8 cellular contexts compared by ENCODE assay signal in the genomic region with DNA sequence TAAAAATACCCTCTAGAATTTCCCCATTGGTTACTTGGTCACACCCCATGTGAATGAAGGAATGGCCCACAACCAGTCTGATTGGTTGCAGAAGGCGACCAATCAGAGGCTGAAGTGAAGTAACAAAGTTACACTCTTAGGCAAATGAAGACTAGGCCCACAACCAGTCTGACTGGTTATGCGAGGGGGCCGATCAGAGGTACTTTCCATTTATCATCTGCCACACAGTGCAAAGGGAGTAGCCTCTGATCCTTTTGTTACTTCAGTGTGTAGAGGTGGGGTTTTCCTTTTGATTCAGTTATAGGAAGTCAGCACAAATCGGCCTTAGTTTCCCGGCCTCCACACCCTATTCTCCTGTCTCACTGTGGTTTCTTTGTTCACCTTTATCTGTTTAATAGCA.
DNase-seq lines count a peak whose midpoint lies in the region; ATAC-seq and TF ChIP-seq lines count a peak whose summit lies in the region.

No MANE protein-coding gene starts in this region.

- no peaks in the 10 kb centered on the region for H3K9me3 ChIP-seq in Caco-2
- H3K9me3 ChIP-seq in mucosa of rectum (ENCODE audit: control insufficient read depth in 2 of 2, low read length in 2 of 2) = no peaks in the 10 kb centered on the region

- peak overlapping the region; percentile 72 to 75 for H3K27ac ChIP-seq in mucosa of rectum (ENCODE audit: low read depth in 2 of 2, low read length in 2 of 2)

- DNase-seq in Caco-2 = peak; percentile 89 to 90
- peak; percentile 78 for DNase-seq in activated CD8-positive, alpha-beta T cell treated with anti-CD3 and anti-CD28 coated beads for 36 hours
- DNase-seq in NCI-H446 treated with DMSO at 0.1 percent for 48 hours (lab: John Stamatoyannopoulos, UW) = no peak
- no peak for DNase-seq in RPMI8226
- no peak for DNase-seq in DMS 273 treated with DMSO at 0.1 percent for 48 hours (lab: John Stamatoyannopoulos, UW)

- H3K4me3 ChIP-seq in Caco-2 (ENCODE audit: low read depth, low read length) (no peak overlapping the region), mucosa of rectum (ENCODE audit: low read length in 2 of 2) (no peak overlapping the region)

- H3K9me3 Mint-ChIP-seq in Caco-2 (ENCODE audit: unreplicated experiment) = no peaks in the 10 kb centered on the region
- no peaks in the 10 kb centered on the region for H3K9me3 Mint-ChIP-seq in activated CD8-positive, alpha-beta T cell treated with anti-CD3 and anti-CD28 coated beads for 36 hours

- no TSS peak for BruUV-seq in Caco-2 (replicated peaks; lab: Mats Ljungman, UMichigan)

- CTCF ChIA-PET in Caco-2 (lab: Charles Lee) = no interaction called here
- CTCF ChIA-PET in activated CD8-positive, alpha-beta T cell treated with anti-CD3 and anti-CD28 coated beads for 36 hours (lab: Charles Lee) = interaction anchor here (1.0 kb wide), 1 partner anchor 14 kb away, joined by 3 read pairs; no protein-coding TSS in a partner anchor

- peaks cover 21% of the 10 kb centered on the region for H3K4me1 Mint-ChIP-seq in Caco-2 (ENCODE audit: low read depth, unreplicated experiment)
- H3K4me1 Mint-ChIP-seq in activated CD8-positive, alpha-beta T cell treated with anti-CD3 and anti-CD28 coated beads for 36 hours (ENCODE audit: low read depth) = peaks cover 28% of the 10 kb centered on the region

- ATAC-seq in GM19395 (IDR thresholded peaks at IDR 0.05; ENCODE audit: unreplicated experiment) (peak; percentile 88), HG03378 (IDR thresholded peaks at IDR 0.05; ENCODE audit: unreplicated experiment) (peak; percentile 94)
- peak; percentile 98 for ATAC-seq in activated CD8-positive, alpha-beta T cell treated with anti-CD3 and anti-CD28 coated beads for 36 hours

- peak overlapping the region; percentile 58 for H3K4me3 Mint-ChIP-seq in Caco-2 (ENCODE audit: unreplicated experiment)
- H3K4me3 Mint-ChIP-seq in activated CD8-positive, alpha-beta T cell treated with anti-CD3 and anti-CD28 coated beads for 36 hours = no peak overlapping the region

- no peaks in the 10 kb centered on the region for H3K36me3 Mint-ChIP-seq in Caco-2 (ENCODE audit: insufficient read depth, unreplicated experiment)
- no peaks in the 10 kb centered on the region for H3K36me3 Mint-ChIP-seq in activated CD8-positive, alpha-beta T cell treated with anti-CD3 and anti-CD28 coated beads for 36 hours (ENCODE audit: low read depth)

- H3K36me3 ChIP-seq in Caco-2 (ENCODE audit: control insufficient read depth, insufficient read depth, low read length) (no peaks in the 10 kb centered on the region), mucosa of rectum (ENCODE audit: control insufficient read depth in 2 of 2, insufficient read depth in 2 of 2, low read length in 2 of 2) (no peaks in the 10 kb centered on the region)

- H3K9ac ChIP-seq in mucosa of rectum (ENCODE audit: low read depth in 1 of 2, low read length in 2 of 2) = no peak overlapping the region

- no peaks in the 10 kb centered on the region for H3K27me3 ChIP-seq in Caco-2 (replicated peaks; ENCODE audit: control insufficient read depth, insufficient read depth, low read length)
- H3K27me3 ChIP-seq in mucosa of rectum (ENCODE audit: control insufficient read depth in 2 of 2, insufficient read depth in 2 of 2, low read length in 2 of 2) = no peaks in the 10 kb centered on the region

- TF ChIP-seq CTCF in Caco-2 (IDR thresholded peaks at IDR 0.05; ENCODE audit: insufficient read depth in 1 of 2, low read depth in 1 of 2, low read length in 1 of 2, severe bottlenecking in 1 of 2, unreplicated experiment in 1 of 2) = no peak
- TF ChIP-seq CTCF in activated CD8-positive, alpha-beta T cell treated with anti-CD3 and anti-CD28 coated beads for 36 hours (IDR thresholded peaks at IDR 0.05) = no peak

- POLR2A ChIA-PET in Caco-2 (lab: Charles Lee) = no interaction called here
- POLR2A ChIA-PET in activated CD8-positive, alpha-beta T cell treated with anti-CD3 and anti-CD28 coated beads for 36 hours (lab: Charles Lee) = no interaction called here

- peak overlapping the region; percentile 40 for H3K27ac Mint-ChIP-seq in Caco-2 (ENCODE audit: unreplicated experiment)
- H3K27ac Mint-ChIP-seq in activated CD8-positive, alpha-beta T cell treated with anti-CD3 and anti-CD28 coated beads for 36 hours = peak overlapping the region; percentile 86

- peaks cover 17% of the 10 kb centered on the region for H3K4me1 ChIP-seq in Caco-2
- H3K4me1 ChIP-seq in mucosa of rectum (ENCODE audit: control insufficient read depth in 2 of 2, insufficient read depth in 2 of 2, low read length in 2 of 2) = peaks cover 3 to 7% of the 10 kb centered on the region in 2 donors

- intact Hi-C loops in Caco-2 (cut with micrococcal nuclease; ENCODE audit: unreplicated experiment) = loop anchor here (1.0 to 2.0 kb wide), 2 partner anchors 180 to 201 kb away; no protein-coding TSS in a partner anchor
- intact Hi-C loops in activated CD8-positive, alpha-beta T cell treated with anti-CD3 and anti-CD28 coated beads for 36 hours (cut with micrococcal nuclease) = no loop called here

- H3K27me3 Mint-ChIP-seq in Caco-2 (ENCODE audit: insufficient read depth, unreplicated experiment) = no peaks in the 10 kb centered on the region
- H3K27me3 Mint-ChIP-seq in activated CD8-positive, alpha-beta T cell treated with anti-CD3 and anti-CD28 coated beads for 36 hours = no peaks in the 10 kb centered on the region

Comparison
In these comparisons a context has a peak if more than half of its experiments do, and no peak if none do; other contexts are left out.
1. DNase-seq: peak in Caco-2 (2 of 2) and activated CD8-positive, alpha-beta T cell treated with anti-CD3 and anti-CD28 coated beads for 36 hours (single experiment); none in NCI-H446 treated with DMSO at 0.1 percent for 48 hours (single experiment), RPMI8226 (single experiment) and DMS 273 treated with DMSO at 0.1 percent for 48 hours (single experiment).
2. Peak in every context shown above with its lines, with median percentiles within 50 percentile points of each other: ATAC-seq.